In the genomic region with DNA sequence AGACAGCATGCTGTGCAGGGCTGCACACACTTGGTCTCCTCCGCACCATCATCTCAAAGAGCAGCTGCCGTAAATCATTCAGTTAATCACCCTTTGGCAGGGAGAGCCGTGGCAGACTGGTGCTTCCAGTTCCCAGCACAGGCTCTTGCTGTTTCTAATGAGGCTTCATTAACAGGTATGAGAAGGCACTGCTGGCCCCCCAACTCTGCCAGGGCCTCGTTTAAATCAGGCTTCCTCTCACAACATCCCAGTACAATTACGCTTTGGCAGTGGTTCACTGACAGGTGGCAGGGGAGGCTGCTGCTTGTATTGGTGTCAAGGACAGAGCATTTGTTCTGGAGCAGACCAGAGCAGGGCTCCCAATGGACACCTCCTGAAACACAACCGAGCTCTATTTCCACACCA, we compare ENCODE assay signal across 14 cellular contexts.
A peak's percentile ranks its signal among the peaks of the same experiment; 100 is the strongest.
DNase-seq lines count a peak whose midpoint lies in the region; ATAC-seq and TF ChIP-seq lines count a peak whose summit lies in the region.
"Had no signal": no experiment of that assay in that cellular context is flagged by ENCODE, and none has a peak within 500 bp of the region (broad histone marks: within the 10 kb centered on the region; RNA-seq: fewer than 3 reads in every experiment).

No MANE protein-coding gene starts in this region.

- intact Hi-C loops in spleen (cut with DNase I; ENCODE audit: low total_unique reads): no loop called here

- TF ChIP-seq POLR2A in spleen (IDR thresholded peaks at IDR 0.05): no peak

- H3K4me1 ChIP-seq in spleen: peaks cover 13 to 75% (median 43%) of the 10 kb centered on the region in 6 donors
- H3K4me1 ChIP-seq: breast epithelium, uterus had no signal

- H3K4me3 ChIP-seq in spleen: no peak overlapping the region
- H3K4me3 ChIP-seq: breast epithelium, uterus had no signal

- H3K36me3 ChIP-seq in spleen: no peaks in the 10 kb centered on the region
- H3K36me3 ChIP-seq: breast epithelium, uterus had no signal

- H3K9me3 ChIP-seq in spleen: no peaks in the 10 kb centered on the region
- H3K9me3 ChIP-seq: breast epithelium, uterus had no signal

- peak overlapping the region in 6 of 8 donors; percentile 5 to 84 (median 72) for H3K27ac ChIP-seq in spleen
- H3K27ac ChIP-seq: breast epithelium, parathyroid adenoma, uterus had no signal

- WGBS in spleen, 5 donors: 63 to 73% (median 70%) methylated on average over 5 to 6 of the region's 6 CpGs

- ATAC-seq in GM19452 (IDR thresholded peaks at IDR 0.05; ENCODE audit: unreplicated experiment) (peak; percentile 1), GM21717 (IDR thresholded peaks at IDR 0.05; ENCODE audit: unreplicated experiment) (no peak), GM19397 (IDR thresholded peaks at IDR 0.05; ENCODE audit: unreplicated experiment) (no peak)
- ATAC-seq: PC-3 had no signal

- H3K27me3 ChIP-seq in spleen (replicated peaks in 1 of 7): no peaks in the 10 kb centered on the region
- H3K27me3 ChIP-seq: breast epithelium, uterus had no signal

- no peak for TF ChIP-seq CTCF in spleen (IDR thresholded peaks at IDR 0.05 in 8 of 11, conservative IDR thresholded peaks at IDR 0.05 in 3 of 11)

- peak; percentile 72 for DNase-seq in NCI-H187 treated with DMSO at 0.1 percent for 48 hours (lab: John Stamatoyannopoulos, UW)
- DNase-seq in SHP77 (lab: John Stamatoyannopoulos, UW): peak; percentile 83 to 88
- DNase-seq in spleen: no peak
- no peak for DNase-seq in HK-2 (ENCODE audit: unreplicated experiment)
- DNase-seq in T1000 (lab: John Stamatoyannopoulos, UW): no peak
- DNase-seq: activated T-cell treated with anti-CD3 and anti-CD28 coated beads, Interleukin-2, amount 50 U/mL, for 1 hour; DND-41; PC-3; uterus had no signal

Comparison
In these comparisons a context has a peak if more than half of its experiments do, and no peak if none do; other contexts are left out.
1. DNase-seq: peak in NCI-H187 treated with DMSO at 0.1 percent for 48 hours (single experiment) and SHP77 (2 of 2); none in spleen (single experiment), HK-2 (single experiment) and T1000 (single experiment).